10 cellular contexts compared by ENCODE assay signal in the genomic region with DNA sequence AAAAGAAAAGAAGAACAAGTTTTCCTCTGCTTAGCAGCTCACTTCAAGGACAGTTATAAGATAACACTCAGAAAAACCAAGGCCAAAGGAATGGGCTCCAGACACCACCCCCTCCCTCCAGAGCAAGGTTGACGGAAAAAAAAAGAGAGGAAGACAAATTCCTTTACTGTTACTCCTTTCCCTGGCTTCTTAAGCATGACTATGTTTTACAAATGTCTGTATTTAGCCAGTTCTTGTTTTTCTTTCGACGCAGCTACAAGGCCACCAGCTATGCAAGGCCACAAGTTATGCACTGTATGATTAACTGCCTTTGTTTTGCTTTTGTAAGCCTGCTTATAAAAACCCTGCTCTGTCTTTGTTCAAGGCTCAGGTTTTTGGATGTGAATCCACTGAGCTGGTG. TPM values are rescaled to one million over a fixed set of nuclear protein-coding genes. Genes with fewer than 3 reads are reported as not detected.
DNase-seq lines count a peak whose midpoint lies in the region; TF ChIP-seq lines count a peak whose summit lies in the region.
"Not testable (repeated sequence)": the region's sequence is repeated elsewhere in the genome, so short reads cannot be mapped to it uniquely, and the experiment has no call there.
"Had no signal": no experiment of that assay in that cellular context is flagged by ENCODE, and none has a peak within 500 bp of the region (broad histone marks: within the 10 kb centered on the region; RNA-seq: fewer than 3 reads in every experiment).

No MANE protein-coding gene starts in this region.

- H3K4me2 ChIP-seq in OCI-LY3 (ENCODE audit: low read length): peak overlapping the region; percentile 73; the same call in 1 of the 2 replicates

- not testable (repeated sequence) for H3K79me2 ChIP-seq in OCI-LY3 (ENCODE audit: low read length)

- not testable (repeated sequence) for H3K36me3 ChIP-seq in HAP-1 (replicated peaks); OCI-LY3 (replicated peaks; ENCODE audit: low read depth, low read length); iPS-20b (ENCODE audit: insufficient read depth, low read depth, low read length)

- H3K9me3 Mint-ChIP-seq in type B pancreatic cell: not testable (repeated sequence)

- H2AFZ ChIP-seq in OCI-LY3 (ENCODE audit: low read depth, low read length): not testable (repeated sequence)

- not testable (repeated sequence) for H4K20me1 ChIP-seq in OCI-LY3 (ENCODE audit: insufficient read depth, low read length)

- peaks cover 13% of the 10 kb centered on the region for H3K27me3 Mint-ChIP-seq in type B pancreatic cell

- peak overlapping the region; percentile 84 for H3K27ac Mint-ChIP-seq in type B pancreatic cell

- not testable (repeated sequence) for TF ChIP-seq CTCF in OCI-LY3 (IDR thresholded peaks at IDR 0.05; ENCODE audit: low read depth, low read length); astrocyte of the cerebellum (IDR thresholded peaks at IDR 0.05; ENCODE audit: low read depth, low read length, missing control alignments); epithelial cell of proximal tubule (conservative IDR thresholded peaks at IDR 0.05; ENCODE audit: low read depth, low read length); type B pancreatic cell (conservative IDR thresholded peaks at IDR 0.05)

- H3K4me1 ChIP-seq in HAP-1: peaks cover 37% of the 10 kb centered on the region
- peaks cover 22% of the 10 kb centered on the region for H3K4me1 ChIP-seq in OCI-LY3 (ENCODE audit: low read length)
- H3K4me1 ChIP-seq in iPS-20b (ENCODE audit: insufficient read depth, low read length): peaks cover 20% of the 10 kb centered on the region

- not testable (repeated sequence) for H3K27ac ChIP-seq in OCI-LY3 (ENCODE audit: low read length); iPS-20b (ENCODE audit: low read length)

- H3K36me3 Mint-ChIP-seq in type B pancreatic cell: not testable (repeated sequence)

- peaks cover 11% of the 10 kb centered on the region for H3K4me1 Mint-ChIP-seq in type B pancreatic cell (ENCODE audit: unreplicated experiment)

- peak overlapping the region; percentile 14; the same call in 1 of the 2 replicates for H3K4me3 ChIP-seq in HAP-1
- H3K4me3 ChIP-seq in OCI-LY3 (ENCODE audit: low read length); astrocyte of the cerebellum (ENCODE audit: low read depth, low read length); epithelial cell of proximal tubule (ENCODE audit: low read depth, low read length); iPS-20b (ENCODE audit: low read length): not testable (repeated sequence)

- in situ Hi-C loops in HAP-1 (cut with MboI; ENCODE audit: low sequenced_read_pairs); astrocyte of the cerebellum (cut with HindIII; ENCODE audit: low sequenced_read_pairs): not testable (repeated sequence)

- H3K9ac ChIP-seq in OCI-LY3 (ENCODE audit: low read length): not testable (repeated sequence)
- peak overlapping the region; percentile 53 for H3K9ac ChIP-seq in iPS-20b (ENCODE audit: low read depth, low read length)

- peak; percentile 58 for DNase-seq in AG20443 (ENCODE audit: low spot score)
- peak; percentile 63 to 84 for DNase-seq in HAP-1 (ENCODE audit: low spot score in 2 of 2)
- peak; percentile 65 for DNase-seq in astrocyte of the cerebellum (ENCODE audit: low read depth)
- DNase-seq in epithelial cell of proximal tubule (ENCODE audit: low read depth): peak; percentile 55
- peak; percentile 86 for DNase-seq in non-pigmented ciliary epithelial cell (ENCODE audit: low read depth)
- DNase-seq in type B pancreatic cell (ENCODE audit: extremely low spot score, unreplicated experiment): not testable (repeated sequence)

- H3K27me3 ChIP-seq in HAP-1 (ENCODE audit: low read depth); OCI-LY3 (ENCODE audit: low read depth, low read length); iPS-20b (ENCODE audit: insufficient read depth, low read length): not testable (repeated sequence)

- H3K9me3 ChIP-seq in HAP-1; OCI-LY3 (ENCODE audit: insufficient read depth, low read length); iPS-20b (ENCODE audit: insufficient read depth, low read depth, low read length): not testable (repeated sequence)

- H3K4me3 Mint-ChIP-seq in type B pancreatic cell: not testable (repeated sequence)

RNA-seq across cellular contexts. Expression of gene RAB3B, which starts 15.0 kb away (rescaled TPM):
- 15.8 and 35.5 TPM in 2 replicates for total RNA-seq in epithelial cell of proximal tubule
- 16.9 and 19.2 TPM in 2 replicates for total RNA-seq in type B pancreatic cell (ENCODE audit: low replicate concordance)
- total RNA-seq: left ventricle myocardium inferior, Right ventricle myocardium superior had no signal

RNA-seq across cellular contexts. Expression of gene KTI12, which starts 28.1 kb away (rescaled TPM):
- total RNA-seq in epithelial cell of proximal tubule (10.4 and 14.4 TPM in 2 replicates), type B pancreatic cell (ENCODE audit: low replicate concordance) (9.6 and 9.9 TPM in 2 replicates)

RNA-seq across cellular contexts. Expression of gene TXNDC12, which starts 49.4 kb away (rescaled TPM):
- total RNA-seq in epithelial cell of proximal tubule (51.7 and 85.7 TPM in 2 replicates), type B pancreatic cell (ENCODE audit: low replicate concordance) (48.3 and 61.3 TPM in 2 replicates)

RNA-seq across cellular contexts. Expression of gene BTF3L4, which starts 50.5 kb away (rescaled TPM):
- total RNA-seq in epithelial cell of proximal tubule (47.4 and 65.8 TPM in 2 replicates), type B pancreatic cell (ENCODE audit: low replicate concordance) (73.4 and 75.4 TPM in 2 replicates)
